ENCODE assay signal across 16 cellular contexts in genomic region chr21:15627823-15628222, GRCh38.
A peak's percentile ranks its signal among the peaks of the same experiment; 100 is the strongest.
DNase-seq lines count a peak whose midpoint lies in the region; ATAC-seq, FAIRE-seq and TF ChIP-seq lines count a peak whose summit lies in the region.
"Had no signal": no experiment of that assay in that cellular context is flagged by ENCODE, and none has a peak within 500 bp of the region (broad histone marks: within the 10 kb centered on the region; RNA-seq: fewer than 3 reads in every experiment).

No MANE protein-coding gene starts in this region.

- TF ChIP-seq RAD21 in HepG2 (CRISPR knock-in tag; IDR thresholded peaks at IDR 0.05), result no peak

- H3K4me3 Mint-ChIP-seq in mesothelial cell of epicardium (no peak overlapping the region), type B pancreatic cell (peak overlapping the region; percentile 17)
- H3K4me3 Mint-ChIP-seq: B cell; CD4-positive, alpha-beta T cell had no signal

- no peak overlapping the region for H3K27ac ChIP-seq in HepG2 (ENCODE audit: extremely low read length, insufficient read depth, low read length)
- H3K27ac ChIP-seq in right lobe of liver, result no peak overlapping the region
- H3K27ac ChIP-seq in endothelial cell of umbilical vein (ENCODE audit: insufficient read depth, low read depth, low read length), result no peak overlapping the region
- H3K27ac ChIP-seq: GM23248 had no signal

- WGBS in HepG2 (ENCODE audit: low lambda C conversion rate), result 5% methylated on average over 7 of the region's 7 CpGs
- 46% methylated on average over 7 of the region's 7 CpGs for WGBS in right lobe of liver (ENCODE audit: insufficient coverage, low coverage, low lambda C conversion rate, missing lambda C conversion rate)

- POLR2A ChIA-PET in HepG2 (lab: Yijun Ruan, JAX) (no interaction called here), endothelial cell of umbilical vein (lab: Charles Lee) (no interaction called here)

- CTCF ChIA-PET in HepG2 (lab: Yijun Ruan, JAX; ENCODE audit: low intra/inter-chr PET ratio, low total read pairs), result no interaction called here
- CTCF ChIA-PET in endothelial cell of umbilical vein (lab: Charles Lee), result interaction anchor here (1.5 kb wide), 1 partner anchor 38 kb away, joined by 3 read pairs; no protein-coding TSS in a partner anchor

- ATAC-seq in HepG2 (no peak), right lobe of liver (no peak)

- H3K79me2 ChIP-seq in HepG2 (ENCODE audit: insufficient read depth, low read length) (no peaks in the 10 kb centered on the region), endothelial cell of umbilical vein (ENCODE audit: control insufficient read depth, insufficient read depth, low read length) (no peaks in the 10 kb centered on the region)

- H3K4me1 Mint-ChIP-seq in mesothelial cell of epicardium (peaks cover 58% of the 10 kb centered on the region), type B pancreatic cell (ENCODE audit: unreplicated experiment) (peaks cover 5% of the 10 kb centered on the region)
- H3K4me1 Mint-ChIP-seq: B cell had no signal

- no peaks in the 10 kb centered on the region for H3K27me3 Mint-ChIP-seq in mesothelial cell of epicardium (ENCODE audit: low read depth)
- H3K27me3 Mint-ChIP-seq in type B pancreatic cell, result no peaks in the 10 kb centered on the region

- H3K36me3 ChIP-seq in HepG2 (replicated peaks in 1 of 2; ENCODE audit: control insufficient read depth in 1 of 2, insufficient read depth in 2 of 2, low read length in 2 of 2) (no peaks in the 10 kb centered on the region), right lobe of liver (no peaks in the 10 kb centered on the region), endothelial cell of umbilical vein (ENCODE audit: control insufficient read depth in 2 of 2, extremely low read depth in 1 of 2, insufficient read depth in 2 of 2, low read length in 2 of 2) (no peaks in the 10 kb centered on the region)

- dilution Hi-C loops in endothelial cell of umbilical vein (cut with MboI; ENCODE audit: extremely low pct_ligation_motif_present, low sequenced_read_pairs), result no loop called here

- H3K9me1 ChIP-seq in endothelial cell of umbilical vein (replicated peaks; ENCODE audit: control insufficient read depth, extremely low read depth, insufficient read depth, low read length), result peaks cover 2% of the 10 kb centered on the region

- H3K36me3 Mint-ChIP-seq in mesothelial cell of epicardium (no peaks in the 10 kb centered on the region), type B pancreatic cell (no peaks in the 10 kb centered on the region)

- no peaks in the 10 kb centered on the region for H3K4me1 ChIP-seq in HepG2 (ENCODE audit: insufficient read depth, low read length)
- no peaks in the 10 kb centered on the region for H3K4me1 ChIP-seq in right lobe of liver
- H3K4me1 ChIP-seq in endothelial cell of umbilical vein (ENCODE audit: control insufficient read depth, extremely low read depth, insufficient read depth, low read length), result no peaks in the 10 kb centered on the region

- H4K20me1 ChIP-seq in HepG2 (ENCODE audit: insufficient read depth, low read length) (no peaks in the 10 kb centered on the region), endothelial cell of umbilical vein (replicated peaks; ENCODE audit: control insufficient read depth, extremely low read depth, insufficient read depth, low read length) (no peaks in the 10 kb centered on the region)

- intact Hi-C loops in HepG2 (cut with micrococcal nuclease; ENCODE audit: unreplicated experiment), result loop anchor here (10.0 kb wide), 1 partner anchor 527 kb away; no protein-coding TSS in a partner anchor
- intact Hi-C loops in right lobe of liver (cut with DNase I), result no loop called here
- intact Hi-C loops in endothelial cell of umbilical vein (cut with micrococcal nuclease), result no loop called here

- H3K4me3 ChIP-seq in HepG2 (replicated peaks in 1 of 3; ENCODE audit: insufficient read depth in 1 of 3, low read depth in 2 of 3, low read length in 3 of 3), result no peak overlapping the region
- H3K4me3 ChIP-seq in right lobe of liver, result no peak overlapping the region
- H3K4me3 ChIP-seq in endothelial cell of umbilical vein (replicated peaks in 1 of 3; ENCODE audit: insufficient read depth in 1 of 3, low read depth in 1 of 3, low read length in 3 of 3), result no peak overlapping the region
- H3K4me3 ChIP-seq: GM23248 had no signal

- DNase-seq in HepG2 (ENCODE audit: low spot score) (no peak), right lobe of liver (no peak), endothelial cell of umbilical vein (ENCODE audit: low read depth, low spot score) (no peak), mesothelial cell of epicardium (ENCODE audit: low spot score in 2 of 2, unreplicated experiment in 2 of 2) (no peak), type B pancreatic cell (ENCODE audit: extremely low spot score, unreplicated experiment) (no peak), T1000 (lab: John Stamatoyannopoulos, UW) (no peak), SW480 (ENCODE audit: low spot score) (no peak)
- no peak for DNase-seq in activated effector memory CD4-positive, alpha-beta T cell treated with anti-CD3 and anti-CD28 coated beads, Interleukin-2, amount 50 U/mL, for 16 hours
- DNase-seq: C1 segment of cervical spinal cord; Calu3; CD4-positive, alpha-beta T cell; DMS 273 treated with DMSO at 0.1 percent for 48 hours; GM23248; H7 had no signal

- H3K9me3 Mint-ChIP-seq in mesothelial cell of epicardium (peaks cover 4% of the 10 kb centered on the region), type B pancreatic cell (no peaks in the 10 kb centered on the region)
- H3K9me3 Mint-ChIP-seq: CD4-positive, alpha-beta T cell had no signal

- H3K4me2 ChIP-seq in HepG2 (ENCODE audit: low read depth, low read length), result peak overlapping the region; percentile 6; the same call in 1 of the 2 replicates
- H3K4me2 ChIP-seq in endothelial cell of umbilical vein (ENCODE audit: insufficient read depth, low read length), result no peak overlapping the region

- in situ Hi-C loops in HepG2 (cut with HindIII; ENCODE audit: extremely low pct_ligation_motif_present, low pct_unique_long_range_greater_than_20kb), result no loop called here

- peak overlapping the region; percentile 83 for H3K27ac Mint-ChIP-seq in mesothelial cell of epicardium
- peak overlapping the region; percentile 26 for H3K27ac Mint-ChIP-seq in type B pancreatic cell
- H3K27ac Mint-ChIP-seq: B cell; CD4-positive, alpha-beta T cell had no signal

- no peak overlapping the region for H3K9ac ChIP-seq in HepG2 (ENCODE audit: insufficient read depth, low read depth, low read length)
- no peak overlapping the region for H3K9ac ChIP-seq in endothelial cell of umbilical vein (replicated peaks; ENCODE audit: extremely low read depth, insufficient read depth, low read length)
- H3K9ac ChIP-seq: GM23248 had no signal

- FAIRE-seq in HepG2 (lab: Jason Lieb, UNC) (no peak), endothelial cell of umbilical vein (lab: Jason Lieb, UNC) (no peak)
- FAIRE-seq: A204.1 had no signal

- TF ChIP-seq EP300 in HepG2 (IDR thresholded peaks at IDR 0.05; ENCODE audit: low read depth in 2 of 2, low read length in 2 of 2) (no peak), HepG2 (CRISPR knock-in tag; IDR thresholded peaks at IDR 0.05; ENCODE audit: borderline replicate concordance) (no peak)

- H3K27me3 ChIP-seq in HepG2 (ENCODE audit: control insufficient read depth in 1 of 2, insufficient read depth in 2 of 2, low read length in 2 of 2) (no peaks in the 10 kb centered on the region), right lobe of liver (no peaks in the 10 kb centered on the region), endothelial cell of umbilical vein (ENCODE audit: control insufficient read depth in 2 of 2, insufficient read depth in 2 of 2, low read length in 2 of 2) (no peaks in the 10 kb centered on the region)

- no peaks in the 10 kb centered on the region for H3K9me3 ChIP-seq in HepG2 (ENCODE audit: low read length)
- H3K9me3 ChIP-seq in right lobe of liver, result no peaks in the 10 kb centered on the region
- no peaks in the 10 kb centered on the region for H3K9me3 ChIP-seq in endothelial cell of umbilical vein (replicated peaks; ENCODE audit: control insufficient read depth, insufficient read depth, low read length)

- no peak for TF ChIP-seq POLR2A in HepG2 (IDR thresholded peaks at IDR 0.05; ENCODE audit: insufficient read depth in 1 of 2, low read depth in 2 of 2, low read length in 2 of 2)
- no peak for TF ChIP-seq POLR2A in right lobe of liver (IDR thresholded peaks at IDR 0.05)
- TF ChIP-seq POLR2A in endothelial cell of umbilical vein (IDR thresholded peaks at IDR 0.05; ENCODE audit: low read depth, low read length), result no peak

- BruUV-seq in HepG2 (replicated peaks; lab: Mats Ljungman, UMichigan), result no TSS peak
- no TSS peak for BruUV-seq in endothelial cell of umbilical vein (replicated peaks; lab: Mats Ljungman, UMichigan)

- no peak overlapping the region for H2AFZ ChIP-seq in HepG2 (ENCODE audit: low read length)
- H2AFZ ChIP-seq in endothelial cell of umbilical vein (ENCODE audit: low read depth, low read length), result peak overlapping the region; percentile 51
- H2AFZ ChIP-seq: GM23248 had no signal

- TF ChIP-seq CTCF in HepG2 (CRISPR knock-in tag; IDR thresholded peaks at IDR 0.05), result no peak
- no peak for TF ChIP-seq CTCF in right lobe of liver (IDR thresholded peaks at IDR 0.05)
- no peak for TF ChIP-seq CTCF in endothelial cell of umbilical vein (IDR thresholded peaks at IDR 0.05; ENCODE audit: extremely low read depth in 1 of 2, insufficient read depth in 1 of 2, low read depth in 1 of 2, low read length in 2 of 2)
- no peak for TF ChIP-seq CTCF in mesothelial cell of epicardium (IDR thresholded peaks at IDR 0.05; ENCODE audit: unreplicated experiment)
- TF ChIP-seq CTCF in type B pancreatic cell (conservative IDR thresholded peaks at IDR 0.05), result no peak

TF ChIP-seq in HepG2, 621 proteins besides CTCF, POLR2A, EP300 and RAD21 (continues in another document):
- TF ChIP-seq SP140L (CRISPR knock-in tag; IDR thresholded peaks at IDR 0.05; ENCODE audit: borderline replicate concordance), result no peak

TF ChIP-seq in endothelial cell of umbilical vein, 7 proteins besides CTCF, POLR2A, EP300 and RAD21:
- TF ChIP-seq FOS (IDR thresholded peaks at IDR 0.05; ENCODE audit: borderline replicate concordance, insufficient read depth, low read length) (no peak), JUN (IDR thresholded peaks at IDR 0.05; ENCODE audit: borderline replicate concordance, insufficient read depth, insufficient read length, low read depth) (no peak), POLR2AphosphoS5 (IDR thresholded peaks at IDR 0.05; ENCODE audit: insufficient read depth, low read depth, low read length) (no peak), MAX (IDR thresholded peaks at IDR 0.05; ENCODE audit: insufficient read depth, insufficient read length) (no peak), MYC (IDR thresholded peaks at IDR 0.05; ENCODE audit: low read depth, low read length) (no peak), GATA2 (IDR thresholded peaks at IDR 0.05; ENCODE audit: insufficient read depth, insufficient read length, low read depth, low read length) (no peak), EZH2 (IDR thresholded peaks at IDR 0.05; ENCODE audit: borderline replicate concordance, low read depth, low read length, severe bottlenecking) (no peak)
